Comparison of ENCODE assay signal across 8 cellular contexts in genomic region chr5:32709789-32710334, GRCh38. TPM values are rescaled to one million over a fixed set of nuclear protein-coding genes. Genes with fewer than 3 reads are reported as not detected.
DNase-seq lines count a peak whose midpoint lies in the region; ATAC-seq, FAIRE-seq and TF ChIP-seq lines count a peak whose summit lies in the region.

No MANE protein-coding gene starts in this region.

- H3K27me3 ChIP-seq in BE2C: peaks cover 62% of the 10 kb centered on the region
- H3K27me3 ChIP-seq in iPS-18a (ENCODE audit: control insufficient read depth, insufficient read depth, low read length): peaks cover 74% of the 10 kb centered on the region

- H3K36me3 Mint-ChIP-seq in brain: no peaks in the 10 kb centered on the region

- H3K9ac ChIP-seq in iPS-18a (ENCODE audit: low read length): no peak overlapping the region

- peak; percentile 56 for TF ChIP-seq RAD21 in Ishikawa (IDR thresholded peaks at IDR 0.05; ENCODE audit: low read depth)

- H3K4me1 Mint-ChIP-seq in brain: peaks cover 37% of the 10 kb centered on the region

- H3K27ac ChIP-seq in iPS-18a (ENCODE audit: low read length): no peak overlapping the region

- H3K9me3 ChIP-seq in BE2C (no peaks in the 10 kb centered on the region), iPS-18a (ENCODE audit: control insufficient read depth, low read depth, low read length) (no peaks in the 10 kb centered on the region)

- DNase-seq in BE2C (peak; percentile 70), GM19239 (ENCODE audit: insufficient read length, low spot score) (peak; percentile 60), SHP77 treated with DMSO at 0.1 percent for 48 hours (lab: John Stamatoyannopoulos, UW) (peak; percentile 25), retinal pigment epithelial cell (ENCODE audit: low read depth) (peak; percentile 39)

- H3K36me3 ChIP-seq in BE2C (no peaks in the 10 kb centered on the region), iPS-18a (ENCODE audit: control insufficient read depth, low read depth, low read length) (no peaks in the 10 kb centered on the region)

- peaks cover 81% of the 10 kb centered on the region for H3K27me3 Mint-ChIP-seq in brain

- H3K27ac Mint-ChIP-seq in brain: peak overlapping the region; percentile 18 to 74 (median 55)

- peak overlapping the region; percentile 82 to 91 (median 88) for H3K4me3 Mint-ChIP-seq in brain

- H3K4me1 ChIP-seq in BE2C: no peaks in the 10 kb centered on the region
- H3K4me1 ChIP-seq in iPS-18a (ENCODE audit: control insufficient read depth, low read depth, low read length): peaks cover 18% of the 10 kb centered on the region

- peak; percentile 72 for TF ChIP-seq CTCF in BE2C (IDR thresholded peaks at IDR 0.05; ENCODE audit: low read depth, low read length)
- TF ChIP-seq CTCF in brain (conservative IDR thresholded peaks at IDR 0.05): peak; percentile 80 to 84
- peak; percentile 81 for TF ChIP-seq CTCF in retinal pigment epithelial cell (conservative IDR thresholded peaks at IDR 0.05; ENCODE audit: low read depth, low read length)

- peak; percentile 35 for FAIRE-seq in GM19239 (lab: Jason Lieb, UNC)

- TF ChIP-seq EP300 in Ishikawa (IDR thresholded peaks at IDR 0.05; ENCODE audit: borderline replicate concordance): no peak

- H3K4me3 ChIP-seq in BE2C (ENCODE audit: low read depth, low read length) (peak overlapping the region; percentile 62), iPS-18a (ENCODE audit: low read length) (peak overlapping the region; percentile 73), retinal pigment epithelial cell (ENCODE audit: low read length) (peak overlapping the region; percentile 52)

- no peak for ATAC-seq in HG03108 (IDR thresholded peaks at IDR 0.05; ENCODE audit: unreplicated experiment)

- peaks cover 0 to 4% (median 3%) of the 10 kb centered on the region in 5 experiments for H3K9me3 Mint-ChIP-seq in brain

TF ChIP-seq in Ishikawa, 13 proteins besides CTCF, POLR2A, EP300 and RAD21:
- TF ChIP-seq ZBTB7A (IDR thresholded peaks at IDR 0.05; ENCODE audit: low read depth): no peak; the same call in none of the 2 replicates
- no peak for TF ChIP-seq NFIC (IDR thresholded peaks at IDR 0.05)
- TF ChIP-seq YY1 (IDR thresholded peaks at IDR 0.05; ENCODE audit: low read depth): 0 out of 2 replicates have a peak, but pooled peaks have one; percentile 20
- TF ChIP-seq CREB1 (IDR thresholded peaks at IDR 0.05; ENCODE audit: low read depth): no peak
- TF ChIP-seq EGR1 (IDR thresholded peaks at IDR 0.05): no peak
- peak; percentile 26; the same call in 1 of the 2 replicates for TF ChIP-seq MAX (IDR thresholded peaks at IDR 0.05)
- no peak for TF ChIP-seq CEBPB (IDR thresholded peaks at IDR 0.05)
- TF ChIP-seq REST (IDR thresholded peaks at IDR 0.05; ENCODE audit: low read depth): no peak
- TF ChIP-seq FOXM1 (IDR thresholded peaks at IDR 0.05; ENCODE audit: borderline replicate concordance, low read depth): no peak
- TF ChIP-seq TCF12 (IDR thresholded peaks at IDR 0.05; ENCODE audit: low read depth): no peak
- TF ChIP-seq USF1 (IDR thresholded peaks at IDR 0.05): no peak
- TF ChIP-seq TAF1 (IDR thresholded peaks at IDR 0.05; ENCODE audit: low read depth): no peak
- no peak for TF ChIP-seq TEAD4 (IDR thresholded peaks at IDR 0.05)

RNA-seq across cellular contexts. Expression of gene NPR3, which starts 1.3 kb away (rescaled TPM):
- polyA plus RNA-seq in BE2C (2012; ENCODE audit: insufficient read depth, insufficient read length, low read depth): 1.7 TPM
- 0.17 TPM for polyA plus RNA-seq in brain (ENCODE audit: insufficient read depth, low read depth, low replicate concordance)
